ENCODE assay signal across 8 cellular contexts in the genomic region with DNA sequence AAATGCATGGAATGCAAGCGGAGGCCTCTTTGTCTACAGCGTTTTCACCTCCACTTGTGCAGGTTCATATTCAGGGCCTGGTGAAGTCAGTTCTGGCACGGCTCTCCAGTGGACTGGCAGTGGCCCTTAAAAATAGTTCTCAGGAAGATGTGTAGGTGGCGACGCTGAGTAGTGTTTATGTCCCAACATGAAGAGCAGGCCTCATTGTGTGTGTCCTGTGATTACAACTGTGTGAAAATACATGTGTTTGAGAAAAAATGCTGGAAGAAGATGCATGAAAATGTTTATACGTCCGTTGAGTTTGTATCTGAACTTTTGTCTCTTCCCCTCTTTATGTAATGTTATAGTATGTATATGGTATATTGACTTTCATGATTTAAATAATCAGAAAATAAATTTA. TPM values are rescaled to one million over a fixed set of nuclear protein-coding genes. Genes with fewer than 3 reads are reported as not detected.
DNase-seq lines count a peak whose midpoint lies in the region; ATAC-seq, FAIRE-seq and TF ChIP-seq lines count a peak whose summit lies in the region.

No MANE protein-coding gene starts in this region.

- no peaks in the 10 kb centered on the region for H3K36me3 ChIP-seq in GM06990 (ENCODE audit: control insufficient read depth, insufficient read depth, low read length)
- H3K36me3 ChIP-seq in upper lobe of left lung: no peaks in the 10 kb centered on the region

- intact Hi-C loops in left ventricle myocardium superior (cut with micrococcal nuclease): no loop called here

- no peaks in the 10 kb centered on the region for H3K27me3 ChIP-seq in GM06990 (replicated peaks; ENCODE audit: control insufficient read depth, insufficient read depth, low read length)
- no peaks in the 10 kb centered on the region for H3K27me3 ChIP-seq in upper lobe of left lung

- H3K27ac ChIP-seq in A549: peak overlapping the region; percentile 92 to 93
- H3K27ac ChIP-seq in upper lobe of left lung: peak overlapping the region in 1 of 4 donors; percentile 69

- DNase-seq in A549 (ENCODE audit: low read depth in 1 of 2, low spot score in 1 of 2) (peak; percentile 75 to 88), GM06990 (ENCODE audit: extremely low read depth, insufficient read length) (no peak), NCI-H2196 treated with DMSO at 0.1 percent for 48 hours (lab: John Stamatoyannopoulos, UW; ENCODE audit: unreplicated experiment) (peak; percentile 43), left ventricle myocardium superior (peak; percentile 50), upper lobe of left lung (peak in 1 of 2 donors; percentile 65), foreskin melanocyte (no peak)
- DNase-seq in activated CD4-positive, alpha-beta T cell treated with anti-CD3 and anti-CD28 coated beads, Interleukin-2, amount 50 U/mL, for 1 hour: peak; percentile 12

- 69% methylated on average over 7 of the region's 7 CpGs for WGBS in A549 (ENCODE audit: missing lambda C conversion rate)
- WGBS in upper lobe of left lung, 2 donors: 57 to 63% methylated on average over 7 of the region's 7 CpGs

- H3K4me1 ChIP-seq in A549 (peaks cover 65% of the 10 kb centered on the region), upper lobe of left lung (peaks cover 8 to 37% (median 27%) of the 10 kb centered on the region in 4 donors)

- POLR2A ChIA-PET in A549 (lab: Yijun Ruan, JAX): no interaction called here

- CTCF ChIA-PET in A549 (lab: Yijun Ruan, JAX): no interaction called here

- H3K4me2 ChIP-seq in A549: peak overlapping the region; percentile 89

- TF ChIP-seq RAD21 in A549 (conservative IDR thresholded peaks at IDR 0.05 in 1 of 2, IDR thresholded peaks at IDR 0.05 in 1 of 2): peak; percentile 58 to 65; a peak in 4 of 5 replicates

- TF ChIP-seq EP300 in A549 (IDR thresholded peaks at IDR 0.05) (no peak), upper lobe of left lung (IDR thresholded peaks at IDR 0.05) (no peak)

- no peak for FAIRE-seq in A549 (lab: Jason Lieb, UNC)

- ATAC-seq in A549: peak in 1 of 2 experiments; percentile 69; a peak in 3 of 6 replicates
- peak; percentile 83 for ATAC-seq in left ventricle myocardium superior
- peak; percentile 29 to 36 for ATAC-seq in upper lobe of left lung (ENCODE audit: low FRiP score in 2 of 2)
- ATAC-seq in HG03521 (IDR thresholded peaks at IDR 0.05; ENCODE audit: unreplicated experiment): no peak

- H3K9me3 ChIP-seq in A549: no peaks in the 10 kb centered on the region
- H3K9me3 ChIP-seq in upper lobe of left lung: no peaks in the 10 kb centered on the region

- TF ChIP-seq CTCF in A549 (IDR thresholded peaks at IDR 0.05) (peak; percentile 46; the same call in 2 of the 3 replicates), GM06990 (IDR thresholded peaks at IDR 0.05; ENCODE audit: insufficient read depth, low read length, poor library complexity, severe bottlenecking) (peak; percentile 43), upper lobe of left lung (IDR thresholded peaks at IDR 0.05) (peak in 2 of 6 experiments; percentile 20 to 22)

- no peak overlapping the region for H3K4me3 ChIP-seq in A549
- no peak overlapping the region for H3K4me3 ChIP-seq in GM06990 (replicated peaks; ENCODE audit: low read depth, low read length)
- no peak overlapping the region for H3K4me3 ChIP-seq in upper lobe of left lung

- TF ChIP-seq POLR2A in A549 (IDR thresholded peaks at IDR 0.05; ENCODE audit: low read length) (no peak), upper lobe of left lung (IDR thresholded peaks at IDR 0.05) (no peak)

TF ChIP-seq in A549, 52 proteins besides CTCF, POLR2A, EP300 and RAD21:
- TF ChIP-seq SMC3 (IDR thresholded peaks at IDR 0.05) (peak; percentile 50), ATOH8 (CRISPR knock-in tag; IDR thresholded peaks at IDR 0.05; ENCODE audit: low read depth) (no peak), NR3C1 (IDR thresholded peaks at IDR 0.05) (no peak), KDM5A (IDR thresholded peaks at IDR 0.05) (no peak), EHF (CRISPR knock-in tag; IDR thresholded peaks at IDR 0.05) (no peak), KDM1A (IDR thresholded peaks at IDR 0.05; ENCODE audit: low read depth) (no peak), ZFP36 (IDR thresholded peaks at IDR 0.05; ENCODE audit: borderline replicate concordance, partially characterized antibody) (no peak), MAZ (IDR thresholded peaks at IDR 0.05; ENCODE audit: borderline replicate concordance, low read depth, low read length) (no peak), RCOR1 (IDR thresholded peaks at IDR 0.05; ENCODE audit: low read depth, low read length) (no peak), HOXB13 (CRISPR knock-in tag; IDR thresholded peaks at IDR 0.05; ENCODE audit: low read depth) (0 out of 2 replicates have a peak, but pooled peaks have one; percentile 16), NPAS2 (CRISPR knock-in tag; IDR thresholded peaks at IDR 0.05; ENCODE audit: borderline replicate concordance) (no peak), MAFK (IDR thresholded peaks at IDR 0.05; ENCODE audit: partially characterized antibody) (no peak), JUNB (IDR thresholded peaks at IDR 0.05) (no peak), CBX8 (IDR thresholded peaks at IDR 0.05) (no peak), RNF2 (IDR thresholded peaks at IDR 0.05; ENCODE audit: borderline replicate concordance, low read depth) (no peak), BCL3 (IDR thresholded peaks at IDR 0.05) (no peak), CBX2 (IDR thresholded peaks at IDR 0.05; ENCODE audit: borderline replicate concordance, low read depth) (no peak), TP53 (CRISPR knock-in tag; IDR thresholded peaks at IDR 0.05) (no peak), MYC (IDR thresholded peaks at IDR 0.05; ENCODE audit: borderline replicate concordance, low read length) (no peak), POLR2AphosphoS2 (conservative IDR thresholded peaks at IDR 0.05; ENCODE audit: low read length) (no peak), HOXB5 (CRISPR knock-in tag; IDR thresholded peaks at IDR 0.05) (no peak), EHMT2 (IDR thresholded peaks at IDR 0.05; ENCODE audit: low read depth) (no peak)
- TF ChIP-seq, protein P1, sequence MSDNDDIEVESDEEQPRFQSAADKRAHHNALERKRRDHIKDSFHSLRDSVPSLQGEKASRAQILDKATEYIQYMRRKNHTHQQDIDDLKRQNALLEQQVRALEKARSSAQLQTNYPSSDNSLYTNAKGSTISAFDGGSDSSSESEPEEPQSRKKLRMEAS (IDR thresholded peaks at IDR 0.05): peak; percentile 45; the same call in 1 of the 2 replicates
- TF ChIP-seq, protein P2, sequence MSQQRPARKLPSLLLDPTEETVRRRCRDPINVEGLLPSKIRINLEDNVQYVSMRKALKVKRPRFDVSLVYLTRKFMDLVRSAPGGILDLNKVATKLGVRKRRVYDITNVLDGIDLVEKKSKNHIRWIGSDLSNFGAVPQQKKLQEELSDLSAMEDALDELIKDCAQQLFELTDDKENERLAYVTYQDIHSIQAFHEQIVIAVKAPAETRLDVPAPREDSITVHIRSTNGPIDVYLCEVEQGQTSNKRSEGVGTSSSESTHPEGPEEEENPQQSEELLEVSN (IDR thresholded peaks at IDR 0.05; ENCODE audit: borderline replicate concordance, low read depth): no peak

RNA-seq across cellular contexts. Expression of gene LIPC, which starts 7.2 kb away (rescaled TPM):
- polyA plus RNA-seq in A549 (2011; rRNA removed) (0.08 and 0.13 TPM in 2 replicates), A549 (2017; fragmentation: RNase III; extraction: RNeasy Plus Mini Kit Qiagen cat#74134 plus additional on column Dnase treatment) (0.30 to 0.34 TPM (median 0.32 TPM) in 3 replicates)
- 0.07 and 0.13 TPM in 2 replicates for polyA plus RNA-seq in A549 (2012; cell fraction: cytosol; rRNA removed)
- 0.19 and 0.22 TPM in 2 replicates for polyA plus RNA-seq in A549 (2012; cell fraction: nucleus; rRNA removed)
- 0.58 TPM in 1 of 2 replicates, not detected in the other for polyA minus RNA-seq in A549 (2011; rRNA and poly(A)+ RNA removed)
- total RNA-seq in left ventricle myocardium superior (0.32 TPM), upper lobe of left lung (under 1 TPM in 4 of 6 donors, not detected in 2; 0.40 to 0.89 (median 0.75) TPM)

Comparison
In these comparisons a context has a peak if more than half of its experiments do, and no peak if none do; other contexts are left out.
1. DNase-seq: peak in A549 (2 of 2), NCI-H2196 treated with DMSO at 0.1 percent for 48 hours (single experiment), activated CD4-positive, alpha-beta T cell treated with anti-CD3 and anti-CD28 coated beads, Interleukin-2, amount 50 U/mL, for 1 hour (single experiment) and left ventricle myocardium superior (single experiment); none in GM06990 (single experiment) and foreskin melanocyte (single experiment).